Comparison of ENCODE assay signal across 1 cellular context in genomic region chr1:45583666-45584350, GRCh38.
A peak's percentile ranks its signal among the peaks of the same experiment; 100 is the strongest.
TF ChIP-seq lines count a peak whose summit lies in the region.

Gene NASP, plus strand, starts transcription at chr1:45584041. Its CDS starts 106 bp downstream, at chr1:45584147.

TF ChIP-seq in HepG2, 621 proteins besides CTCF, POLR2A, EP300 and RAD21 (continued from another document and continues in another):
- TF ChIP-seq THAP7 (CRISPR knock-in tag; IDR thresholded peaks at IDR 0.05), result 0 out of 2 replicates have a peak, but pooled peaks have one; percentile 20
- no peak for TF ChIP-seq PRDM4 (CRISPR knock-in tag; IDR thresholded peaks at IDR 0.05; ENCODE audit: borderline replicate concordance)
- TF ChIP-seq LBX2 (CRISPR knock-in tag; IDR thresholded peaks at IDR 0.05; ENCODE audit: borderline replicate concordance), result no peak
- no peak for TF ChIP-seq ZNF224 (CRISPR knock-in tag; IDR thresholded peaks at IDR 0.05)
- no peak for TF ChIP-seq YEATS2 (CRISPR knock-in tag; IDR thresholded peaks at IDR 0.05; ENCODE audit: borderline replicate concordance)
- TF ChIP-seq CBX1 (IDR thresholded peaks at IDR 0.05; ENCODE audit: low read depth), result no peak
- no peak for TF ChIP-seq RNF219 (CRISPR knock-in tag; IDR thresholded peaks at IDR 0.05)
- TF ChIP-seq MBNL3 (CRISPR knock-in tag; conservative IDR thresholded peaks at IDR 0.05), result no peak
- no peak for TF ChIP-seq ATRX (CRISPR knock-in tag; IDR thresholded peaks at IDR 0.05; ENCODE audit: borderline replicate concordance)
- peak; percentile 26; the same call in 1 of the 2 replicates for TF ChIP-seq ZNF414 (CRISPR knock-in tag; IDR thresholded peaks at IDR 0.05)
- TF ChIP-seq ZNF17 (CRISPR knock-in tag; IDR thresholded peaks at IDR 0.05), result no peak
- no peak for TF ChIP-seq RFX3 (CRISPR knock-in tag; IDR thresholded peaks at IDR 0.05)
- no peak for TF ChIP-seq GLMP (CRISPR knock-in tag; IDR thresholded peaks at IDR 0.05; ENCODE audit: borderline replicate concordance)
- TF ChIP-seq NR0B2 (CRISPR knock-in tag; IDR thresholded peaks at IDR 0.05), result no peak; the same call in 1 of the 2 replicates
- no peak for TF ChIP-seq ZNF18 (CRISPR knock-in tag; IDR thresholded peaks at IDR 0.05; ENCODE audit: insufficient replicate concordance)
- no peak for TF ChIP-seq ZNF552 (CRISPR knock-in tag; IDR thresholded peaks at IDR 0.05; ENCODE audit: borderline replicate concordance)
- TF ChIP-seq EED (CRISPR knock-in tag; IDR thresholded peaks at IDR 0.05), result no peak
- TF ChIP-seq KAT2B (IDR thresholded peaks at IDR 0.05; ENCODE audit: borderline replicate concordance, low read depth, low read length), result no peak
- TF ChIP-seq HNRNPL (IDR thresholded peaks at IDR 0.05; ENCODE audit: low read depth, low read length), result no peak
- no peak for TF ChIP-seq ZNF781 (CRISPR knock-in tag; IDR thresholded peaks at IDR 0.05; ENCODE audit: borderline replicate concordance, not compliant biosample characterization)
- no peak for TF ChIP-seq BRF2 (CRISPR knock-in tag; IDR thresholded peaks at IDR 0.05)
- no peak; the same call in 1 of the 2 replicates for TF ChIP-seq HOXA5 (CRISPR knock-in tag; IDR thresholded peaks at IDR 0.05)
- no peak for TF ChIP-seq ZNF646 (CRISPR knock-in tag; IDR thresholded peaks at IDR 0.05)
- no peak for TF ChIP-seq ZBTB43 (CRISPR knock-in tag; conservative IDR thresholded peaks at IDR 0.05)
- TF ChIP-seq ZBTB25 (CRISPR knock-in tag; IDR thresholded peaks at IDR 0.05), result no peak
- 0 out of 2 replicates have a peak, but pooled peaks have one; percentile 35 for TF ChIP-seq ZNF816 (CRISPR knock-in tag; IDR thresholded peaks at IDR 0.05; ENCODE audit: borderline replicate concordance)
- no peak for TF ChIP-seq SPEN (CRISPR knock-in tag; IDR thresholded peaks at IDR 0.05; ENCODE audit: low read depth)
- TF ChIP-seq MLLT10 (CRISPR knock-in tag; IDR thresholded peaks at IDR 0.05), result no peak
- no peak for TF ChIP-seq ZNF790 (CRISPR knock-in tag; IDR thresholded peaks at IDR 0.05; ENCODE audit: borderline replicate concordance)
- no peak for TF ChIP-seq ZNF362 (CRISPR knock-in tag; IDR thresholded peaks at IDR 0.05; ENCODE audit: borderline replicate concordance)
- no peak for TF ChIP-seq PHF5A (CRISPR knock-in tag; IDR thresholded peaks at IDR 0.05; ENCODE audit: low read depth, unreplicated experiment)
- no peak for TF ChIP-seq ONECUT2 (CRISPR knock-in tag; IDR thresholded peaks at IDR 0.05)
